ENCODE assay signal across 14 cellular contexts in the genomic region with DNA sequence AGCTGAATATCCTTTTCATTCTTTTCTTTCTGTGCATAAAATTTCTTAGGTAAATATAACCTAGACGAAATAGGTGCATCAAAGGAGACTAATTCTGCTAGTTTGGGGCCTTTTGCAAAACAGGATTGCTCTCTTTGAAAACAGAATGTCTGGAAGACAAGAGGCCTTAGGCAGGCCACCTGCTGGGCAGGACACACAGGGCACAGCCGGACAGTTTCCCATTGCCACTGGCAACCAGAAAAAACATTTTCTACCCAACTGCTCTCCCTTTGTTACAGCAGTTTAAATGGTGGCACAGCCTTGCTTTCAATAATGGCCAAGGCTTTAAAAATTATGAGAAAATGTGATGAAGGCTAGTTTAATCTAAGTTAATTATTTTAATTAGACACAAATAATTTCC.
A peak's percentile ranks its signal among the peaks of the same experiment; 100 is the strongest.
DNase-seq lines count a peak whose midpoint lies in the region; ATAC-seq and TF ChIP-seq lines count a peak whose summit lies in the region.
"Had no signal": no experiment of that assay in that cellular context is flagged by ENCODE, and none has a peak within 500 bp of the region (broad histone marks: within the 10 kb centered on the region; RNA-seq: fewer than 3 reads in every experiment).

No MANE protein-coding gene starts in this region.

- DNase-seq in DMS53 treated with DMSO at 0.1 percent for 48 hours (lab: John Stamatoyannopoulos, UW; ENCODE audit: unreplicated experiment) = peak; percentile 12
- peak in 2 of 3 experiments; percentile 33 to 82 for DNase-seq in NCI-H1417 (lab: John Stamatoyannopoulos, UW)
- DNase-seq in choroid plexus epithelial cell (ENCODE audit: low read depth) = peak; percentile 62
- DNase-seq in neural progenitor cell (ENCODE audit: low spot score) = peak; percentile 82
- DNase-seq in activated naive CD4-positive, alpha-beta T cell treated with anti-CD3 and anti-CD28 coated beads, Interleukin-2, amount 50 U/mL, for 16 hours = no peak
- DNase-seq in stimulated activated CD4-positive, alpha-beta T cell treated with anti-CD3 and anti-CD28 coated beads, Interleukin-2, amount 100 ng/mL, for 48 hours = no peak
- no peak for DNase-seq in cardiac septum (ENCODE audit: low spot score)
- DNase-seq: effector memory CD8-positive, alpha-beta T cell; gastrocnemius medialis; NCI-H2171 treated with DMSO at 0.1 percent for 48 hours; stimulated activated CD4-positive, alpha-beta T cell treated with anti-CD3 and anti-CD28 coated beads, Interleukin-4, amount 100 ng/mL, for 24 hours; uterus had no signal

- intact Hi-C loops in cardiac septum (cut with DNase I) = no loop called here

- H3K27ac Mint-ChIP-seq in neural progenitor cell = peak overlapping the region; percentile 98
- H3K27ac Mint-ChIP-seq: effector memory CD8-positive, alpha-beta T cell had no signal

- no peaks in the 10 kb centered on the region for H3K36me3 ChIP-seq in neural progenitor cell
- H3K36me3 ChIP-seq: gastrocnemius medialis, uterus had no signal

- H3K4me3 ChIP-seq in choroid plexus epithelial cell (ENCODE audit: low read depth, low read length) = no peak overlapping the region
- no peak overlapping the region for H3K4me3 ChIP-seq in neural progenitor cell
- H3K4me3 ChIP-seq: gastrocnemius medialis, uterus had no signal

- ATAC-seq in esophagus mucosa = no peak
- ATAC-seq: effector memory CD8-positive, alpha-beta T cell; SK-N-SH treated with all-trans-retinoic acid at 6 μM for 48 hours had no signal

- H3K27me3 Mint-ChIP-seq in neural progenitor cell (ENCODE audit: insufficient read depth, low read depth) = peaks cover 2% of the 10 kb centered on the region
- H3K27me3 Mint-ChIP-seq: effector memory CD8-positive, alpha-beta T cell had no signal

- no peak overlapping the region for H3K27ac ChIP-seq in neural progenitor cell
- H3K27ac ChIP-seq: gastrocnemius medialis, uterus had no signal

- peak; percentile 33 for TF ChIP-seq CTCF in choroid plexus epithelial cell (conservative IDR thresholded peaks at IDR 0.05; ENCODE audit: low read depth, low read length)
- TF ChIP-seq CTCF in neural progenitor cell (IDR thresholded peaks at IDR 0.05) = no peak

- H3K4me3 Mint-ChIP-seq in neural progenitor cell = peak overlapping the region; percentile 60
- H3K4me3 Mint-ChIP-seq: effector memory CD8-positive, alpha-beta T cell had no signal

- peaks cover 20% of the 10 kb centered on the region for H3K4me1 ChIP-seq in neural progenitor cell
- H3K4me1 ChIP-seq: gastrocnemius medialis, uterus had no signal

- H4K20me1 ChIP-seq in neural progenitor cell (ENCODE audit: low read depth) = no peaks in the 10 kb centered on the region

- no peaks in the 10 kb centered on the region for H3F3A ChIP-seq in neural progenitor cell (ENCODE audit: low read depth)

- no peaks in the 10 kb centered on the region for H3K79me2 ChIP-seq in neural progenitor cell (ENCODE audit: low read depth)

- peaks cover 47% of the 10 kb centered on the region for H3K9me3 Mint-ChIP-seq in neural progenitor cell

- peak overlapping the region; percentile 43 for H3K4me2 ChIP-seq in neural progenitor cell

- no peak overlapping the region for H2AFZ ChIP-seq in neural progenitor cell (replicated peaks)

- H3K36me3 Mint-ChIP-seq in neural progenitor cell = peaks cover 22% of the 10 kb centered on the region

- no peaks in the 10 kb centered on the region for H3K9me3 ChIP-seq in neural progenitor cell (ENCODE audit: low read depth)
- H3K9me3 ChIP-seq: gastrocnemius medialis, uterus had no signal

- no peaks in the 10 kb centered on the region for H3K27me3 ChIP-seq in neural progenitor cell
- H3K27me3 ChIP-seq: gastrocnemius medialis, uterus had no signal

- H3K9ac ChIP-seq in neural progenitor cell = no peak overlapping the region

- peaks cover 23% of the 10 kb centered on the region for H3K4me1 Mint-ChIP-seq in neural progenitor cell

Comparison
In these comparisons a context has a peak if more than half of its experiments do, and no peak if none do; other contexts are left out.
1. DNase-seq: peak in DMS53 treated with DMSO at 0.1 percent for 48 hours (single experiment), NCI-H1417 (2 of 3), choroid plexus epithelial cell (single experiment) and neural progenitor cell (single experiment); none in activated naive CD4-positive, alpha-beta T cell treated with anti-CD3 and anti-CD28 coated beads, Interleukin-2, amount 50 U/mL, for 16 hours (single experiment), stimulated activated CD4-positive, alpha-beta T cell treated with anti-CD3 and anti-CD28 coated beads, Interleukin-2, amount 100 ng/mL, for 48 hours (0 of 2) and cardiac septum (single experiment).